In genomic region chr5:178267876-178268275, GRCh38 we compare ENCODE assay signal across 5 cellular contexts.
"Had no signal": no experiment of that assay in that cellular context is flagged by ENCODE, and none has a peak within 500 bp of the region (broad histone marks: within the 10 kb centered on the region; RNA-seq: fewer than 3 reads in every experiment).

No MANE protein-coding gene starts in this region.

- DNase-seq: IMR-90 had no signal

- ATAC-seq: HepG2, K562 had no signal

- FAIRE-seq: HepG2, HTR-8/SVneo, K562 had no signal

- H3K4me3 ChIP-seq: K562 had no signal

- H3K27ac ChIP-seq: HL-60 had no signal
